Comparison of ENCODE assay signal across 1 cellular context in the genomic region with DNA sequence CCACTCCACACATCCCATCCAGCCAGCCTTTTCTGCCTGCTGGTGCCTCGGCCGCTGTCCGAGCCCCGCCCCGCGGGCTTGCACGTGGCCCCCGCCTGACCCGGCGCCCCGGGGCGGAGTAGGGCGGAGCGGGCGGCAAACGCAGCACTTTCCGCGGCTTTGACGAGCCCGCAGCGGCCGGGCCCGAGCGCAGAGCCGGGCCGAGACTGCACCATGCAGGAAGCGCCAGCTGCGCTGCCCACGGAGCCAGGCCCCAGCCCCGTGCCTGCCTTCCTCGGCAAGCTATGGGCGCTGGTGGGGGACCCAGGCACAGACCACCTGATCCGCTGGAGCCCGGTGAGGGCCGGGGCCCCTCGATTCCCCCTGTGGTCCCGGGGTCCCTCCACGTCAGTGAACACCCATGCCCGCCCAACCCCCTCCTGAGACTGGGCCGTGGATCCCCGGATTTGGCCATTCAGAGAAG.
A peak's percentile ranks its signal among the peaks of the same experiment; 100 is the strongest.
TF ChIP-seq lines count a peak whose summit lies in the region.

A gene with protein sequence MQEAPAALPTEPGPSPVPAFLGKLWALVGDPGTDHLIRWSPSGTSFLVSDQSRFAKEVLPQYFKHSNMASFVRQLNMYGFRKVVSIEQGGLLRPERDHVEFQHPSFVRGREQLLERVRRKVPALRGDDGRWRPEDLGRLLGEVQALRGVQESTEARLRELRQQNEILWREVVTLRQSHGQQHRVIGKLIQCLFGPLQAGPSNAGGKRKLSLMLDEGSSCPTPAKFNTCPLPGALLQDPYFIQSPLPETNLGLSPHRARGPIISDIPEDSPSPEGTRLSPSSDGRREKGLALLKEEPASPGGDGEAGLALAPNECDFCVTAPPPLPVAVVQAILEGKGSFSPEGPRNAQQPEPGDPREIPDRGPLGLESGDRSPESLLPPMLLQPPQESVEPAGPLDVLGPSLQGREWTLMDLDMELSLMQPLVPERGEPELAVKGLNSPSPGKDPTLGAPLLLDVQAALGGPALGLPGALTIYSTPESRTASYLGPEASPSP (plus strand): TSS at position 147 of the 463 bp plus-strand sequence. CDS start 67 bp downstream, at position 214.

TF ChIP-seq in HepG2, 621 proteins besides CTCF, POLR2A, EP300 and RAD21 (continued from another document and continues in another):
- TF ChIP-seq, protein P1, sequence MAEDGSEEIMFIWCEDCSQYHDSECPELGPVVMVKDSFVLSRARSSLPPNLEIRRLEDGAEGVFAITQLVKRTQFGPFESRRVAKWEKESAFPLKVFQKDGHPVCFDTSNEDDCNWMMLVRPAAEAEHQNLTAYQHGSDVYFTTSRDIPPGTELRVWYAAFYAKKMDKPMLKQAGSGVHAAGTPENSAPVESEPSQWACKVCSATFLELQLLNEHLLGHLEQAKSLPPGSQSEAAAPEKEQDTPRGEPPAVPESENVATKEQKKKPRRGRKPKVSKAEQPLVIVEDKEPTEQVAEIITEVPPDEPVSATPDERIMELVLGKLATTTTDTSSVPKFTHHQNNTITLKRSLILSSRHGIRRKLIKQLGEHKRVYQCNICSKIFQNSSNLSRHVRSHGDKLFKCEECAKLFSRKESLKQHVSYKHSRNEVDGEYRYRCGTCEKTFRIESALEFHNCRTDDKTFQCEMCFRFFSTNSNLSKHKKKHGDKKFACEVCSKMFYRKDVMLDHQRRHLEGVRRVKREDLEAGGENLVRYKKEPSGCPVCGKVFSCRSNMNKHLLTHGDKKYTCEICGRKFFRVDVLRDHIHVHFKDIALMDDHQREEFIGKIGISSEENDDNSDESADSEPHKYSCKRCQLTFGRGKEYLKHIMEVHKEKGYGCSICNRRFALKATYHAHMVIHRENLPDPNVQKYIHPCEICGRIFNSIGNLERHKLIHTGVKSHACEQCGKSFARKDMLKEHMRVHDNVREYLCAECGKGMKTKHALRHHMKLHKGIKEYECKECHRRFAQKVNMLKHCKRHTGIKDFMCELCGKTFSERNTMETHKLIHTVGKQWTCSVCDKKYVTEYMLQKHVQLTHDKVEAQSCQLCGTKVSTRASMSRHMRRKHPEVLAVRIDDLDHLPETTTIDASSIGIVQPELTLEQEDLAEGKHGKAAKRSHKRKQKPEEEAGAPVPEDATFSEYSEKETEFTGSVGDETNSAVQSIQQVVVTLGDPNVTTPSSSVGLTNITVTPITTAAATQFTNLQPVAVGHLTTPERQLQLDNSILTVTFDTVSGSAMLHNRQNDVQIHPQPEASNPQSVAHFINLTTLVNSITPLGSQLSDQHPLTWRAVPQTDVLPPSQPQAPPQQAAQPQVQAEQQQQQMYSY (CRISPR knock-in tag; IDR thresholded peaks at IDR 0.05), result peak; percentile 91
- no peak for TF ChIP-seq SRF (IDR thresholded peaks at IDR 0.05; ENCODE audit: low read depth, low read length)
- peak; percentile 46; the same call in 1 of the 2 replicates for TF ChIP-seq DMAP1 (CRISPR knock-in tag; IDR thresholded peaks at IDR 0.05)
- no peak for TF ChIP-seq IKZF1 (IDR thresholded peaks at IDR 0.05)
- peak; percentile 85 for TF ChIP-seq HOXA5 (CRISPR knock-in tag; IDR thresholded peaks at IDR 0.05)
- TF ChIP-seq RFX1 (IDR thresholded peaks at IDR 0.05), result no peak
- no peak for TF ChIP-seq SRSF1 (optimal IDR thresholded peaks at IDR 0.05; ENCODE audit: low read depth, low read length)
- no peak for TF ChIP-seq TCF7L2 (IDR thresholded peaks at IDR 0.05; ENCODE audit: low read depth, low read length)
- TF ChIP-seq, protein P2, sequence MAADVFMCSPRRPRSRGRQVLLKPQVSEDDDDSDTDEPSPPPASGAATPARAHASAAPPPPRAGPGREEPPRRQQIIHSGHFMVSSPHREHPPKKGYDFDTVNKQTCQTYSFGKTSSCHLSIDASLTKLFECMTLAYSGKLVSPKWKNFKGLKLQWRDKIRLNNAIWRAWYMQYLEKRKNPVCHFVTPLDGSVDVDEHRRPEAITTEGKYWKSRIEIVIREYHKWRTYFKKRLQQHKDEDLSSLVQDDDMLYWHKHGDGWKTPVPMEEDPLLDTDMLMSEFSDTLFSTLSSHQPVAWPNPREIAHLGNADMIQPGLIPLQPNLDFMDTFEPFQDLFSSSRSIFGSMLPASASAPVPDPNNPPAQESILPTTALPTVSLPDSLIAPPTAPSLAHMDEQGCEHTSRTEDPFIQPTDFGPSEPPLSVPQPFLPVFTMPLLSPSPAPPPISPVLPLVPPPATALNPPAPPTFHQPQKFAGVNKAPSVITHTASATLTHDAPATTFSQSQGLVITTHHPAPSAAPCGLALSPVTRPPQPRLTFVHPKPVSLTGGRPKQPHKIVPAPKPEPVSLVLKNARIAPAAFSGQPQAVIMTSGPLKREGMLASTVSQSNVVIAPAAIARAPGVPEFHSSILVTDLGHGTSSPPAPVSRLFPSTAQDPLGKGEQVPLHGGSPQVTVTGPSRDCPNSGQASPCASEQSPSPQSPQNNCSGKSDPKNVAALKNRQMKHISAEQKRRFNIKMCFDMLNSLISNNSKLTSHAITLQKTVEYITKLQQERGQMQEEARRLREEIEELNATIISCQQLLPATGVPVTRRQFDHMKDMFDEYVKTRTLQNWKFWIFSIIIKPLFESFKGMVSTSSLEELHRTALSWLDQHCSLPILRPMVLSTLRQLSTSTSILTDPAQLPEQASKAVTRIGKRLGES (CRISPR knock-in tag; IDR thresholded peaks at IDR 0.05; ENCODE audit: borderline replicate concordance), result peak; percentile 99
- no peak for TF ChIP-seq GTF2F1 (IDR thresholded peaks at IDR 0.05; ENCODE audit: low read length)
- TF ChIP-seq THAP11 (CRISPR knock-in tag; IDR thresholded peaks at IDR 0.05), result peak; percentile 75
- peak; percentile 78; the same call in 1 of the 2 replicates for TF ChIP-seq SALL2 (CRISPR knock-in tag; IDR thresholded peaks at IDR 0.05)
- TF ChIP-seq, protein P3, sequence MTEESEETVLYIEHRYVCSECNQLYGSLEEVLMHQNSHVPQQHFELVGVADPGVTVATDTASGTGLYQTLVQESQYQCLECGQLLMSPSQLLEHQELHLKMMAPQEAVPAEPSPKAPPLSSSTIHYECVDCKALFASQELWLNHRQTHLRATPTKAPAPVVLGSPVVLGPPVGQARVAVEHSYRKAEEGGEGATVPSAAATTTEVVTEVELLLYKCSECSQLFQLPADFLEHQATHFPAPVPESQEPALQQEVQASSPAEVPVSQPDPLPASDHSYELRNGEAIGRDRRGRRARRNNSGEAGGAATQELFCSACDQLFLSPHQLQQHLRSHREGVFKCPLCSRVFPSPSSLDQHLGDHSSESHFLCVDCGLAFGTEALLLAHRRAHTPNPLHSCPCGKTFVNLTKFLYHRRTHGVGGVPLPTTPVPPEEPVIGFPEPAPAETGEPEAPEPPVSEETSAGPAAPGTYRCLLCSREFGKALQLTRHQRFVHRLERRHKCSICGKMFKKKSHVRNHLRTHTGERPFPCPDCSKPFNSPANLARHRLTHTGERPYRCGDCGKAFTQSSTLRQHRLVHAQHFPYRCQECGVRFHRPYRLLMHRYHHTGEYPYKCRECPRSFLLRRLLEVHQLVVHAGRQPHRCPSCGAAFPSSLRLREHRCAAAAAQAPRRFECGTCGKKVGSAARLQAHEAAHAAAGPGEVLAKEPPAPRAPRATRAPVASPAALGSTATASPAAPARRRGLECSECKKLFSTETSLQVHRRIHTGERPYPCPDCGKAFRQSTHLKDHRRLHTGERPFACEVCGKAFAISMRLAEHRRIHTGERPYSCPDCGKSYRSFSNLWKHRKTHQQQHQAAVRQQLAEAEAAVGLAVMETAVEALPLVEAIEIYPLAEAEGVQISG (CRISPR knock-in tag; IDR thresholded peaks at IDR 0.05), result peak; percentile 89
- peak; percentile 96 for TF ChIP-seq TMF1 (CRISPR knock-in tag; IDR thresholded peaks at IDR 0.05; ENCODE audit: low read depth)
- TF ChIP-seq HHEX (CRISPR knock-in tag; IDR thresholded peaks at IDR 0.05), result no peak
- no peak for TF ChIP-seq ZNF12 (CRISPR knock-in tag; IDR thresholded peaks at IDR 0.05)
- peak; percentile 41 for TF ChIP-seq ZBTB7A (CRISPR knock-in tag; IDR thresholded peaks at IDR 0.05)
- TF ChIP-seq SP4 (CRISPR knock-in tag; IDR thresholded peaks at IDR 0.05), result peak; percentile 81
- TF ChIP-seq KAT2B (IDR thresholded peaks at IDR 0.05; ENCODE audit: borderline replicate concordance, low read depth, low read length), result no peak
- TF ChIP-seq, protein P4, sequence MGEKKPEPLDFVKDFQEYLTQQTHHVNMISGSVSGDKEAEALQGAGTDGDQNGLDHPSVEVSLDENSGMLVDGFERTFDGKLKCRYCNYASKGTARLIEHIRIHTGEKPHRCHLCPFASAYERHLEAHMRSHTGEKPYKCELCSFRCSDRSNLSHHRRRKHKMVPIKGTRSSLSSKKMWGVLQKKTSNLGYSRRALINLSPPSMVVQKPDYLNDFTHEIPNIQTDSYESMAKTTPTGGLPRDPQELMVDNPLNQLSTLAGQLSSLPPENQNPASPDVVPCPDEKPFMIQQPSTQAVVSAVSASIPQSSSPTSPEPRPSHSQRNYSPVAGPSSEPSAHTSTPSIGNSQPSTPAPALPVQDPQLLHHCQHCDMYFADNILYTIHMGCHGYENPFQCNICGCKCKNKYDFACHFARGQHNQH (CRISPR knock-in tag; IDR thresholded peaks at IDR 0.05), result peak; percentile 31; the same call in 1 of the 2 replicates
- peak; percentile 98 for TF ChIP-seq BORCS8-MEF2B (CRISPR knock-in tag; IDR thresholded peaks at IDR 0.05)
- TF ChIP-seq RAD51 (IDR thresholded peaks at IDR 0.05; ENCODE audit: borderline replicate concordance), result no peak
- TF ChIP-seq, protein P5, sequence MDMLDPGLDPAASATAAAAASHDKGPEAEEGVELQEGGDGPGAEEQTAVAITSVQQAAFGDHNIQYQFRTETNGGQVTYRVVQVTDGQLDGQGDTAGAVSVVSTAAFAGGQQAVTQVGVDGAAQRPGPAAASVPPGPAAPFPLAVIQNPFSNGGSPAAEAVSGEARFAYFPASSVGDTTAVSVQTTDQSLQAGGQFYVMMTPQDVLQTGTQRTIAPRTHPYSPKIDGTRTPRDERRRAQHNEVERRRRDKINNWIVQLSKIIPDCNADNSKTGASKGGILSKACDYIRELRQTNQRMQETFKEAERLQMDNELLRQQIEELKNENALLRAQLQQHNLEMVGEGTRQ (IDR thresholded peaks at IDR 0.05; ENCODE audit: low read depth, low read length), result no peak
- TF ChIP-seq, protein P5 (CRISPR knock-in tag; IDR thresholded peaks at IDR 0.05; ENCODE audit: borderline replicate concordance), result no peak
- no peak for TF ChIP-seq ZNF577 (CRISPR knock-in tag; IDR thresholded peaks at IDR 0.05; ENCODE audit: borderline replicate concordance, low read depth)
- no peak for TF ChIP-seq ZNF839 (CRISPR knock-in tag; IDR thresholded peaks at IDR 0.05; ENCODE audit: borderline replicate concordance)
- TF ChIP-seq ZNF83 (CRISPR knock-in tag; IDR thresholded peaks at IDR 0.05; ENCODE audit: borderline replicate concordance), result no peak
- TF ChIP-seq CENPX (CRISPR knock-in tag; IDR thresholded peaks at IDR 0.05), result 0 out of 2 replicates have a peak, but pooled peaks have one; percentile 78
- TF ChIP-seq ZNF510 (CRISPR knock-in tag; IDR thresholded peaks at IDR 0.05; ENCODE audit: low read depth), result no peak
- peak; percentile 96 for TF ChIP-seq ZNF547 (CRISPR knock-in tag; IDR thresholded peaks at IDR 0.05)
- 0 out of 2 replicates have a peak, but pooled peaks have one; percentile 47 for TF ChIP-seq ZSCAN31 (CRISPR knock-in tag; IDR thresholded peaks at IDR 0.05; ENCODE audit: low read depth)
- peak; percentile 81 for TF ChIP-seq PPARG (CRISPR knock-in tag; conservative IDR thresholded peaks at IDR 0.05)
- TF ChIP-seq ZNF329 (CRISPR knock-in tag; IDR thresholded peaks at IDR 0.05; ENCODE audit: low read depth), result peak; percentile 73; the same call in 1 of the 2 replicates
- TF ChIP-seq PAX8 (CRISPR knock-in tag; IDR thresholded peaks at IDR 0.05; ENCODE audit: borderline replicate concordance), result no peak
- TF ChIP-seq ZNF766 (CRISPR knock-in tag; IDR thresholded peaks at IDR 0.05; ENCODE audit: borderline replicate concordance), result peak; percentile 95
- TF ChIP-seq ZNF326 (CRISPR knock-in tag; IDR thresholded peaks at IDR 0.05; ENCODE audit: borderline replicate concordance), result no peak
- TF ChIP-seq, protein P6, sequence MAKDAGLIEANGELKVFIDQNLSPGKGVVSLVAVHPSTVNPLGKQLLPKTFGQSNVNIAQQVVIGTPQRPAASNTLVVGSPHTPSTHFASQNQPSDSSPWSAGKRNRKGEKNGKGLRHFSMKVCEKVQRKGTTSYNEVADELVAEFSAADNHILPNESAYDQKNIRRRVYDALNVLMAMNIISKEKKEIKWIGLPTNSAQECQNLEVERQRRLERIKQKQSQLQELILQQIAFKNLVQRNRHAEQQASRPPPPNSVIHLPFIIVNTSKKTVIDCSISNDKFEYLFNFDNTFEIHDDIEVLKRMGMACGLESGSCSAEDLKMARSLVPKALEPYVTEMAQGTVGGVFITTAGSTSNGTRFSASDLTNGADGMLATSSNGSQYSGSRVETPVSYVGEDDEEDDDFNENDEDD (CRISPR knock-in tag; IDR thresholded peaks at IDR 0.05; ENCODE audit: borderline replicate concordance), result peak; percentile 96
- 0 out of 2 replicates have a peak, but pooled peaks have one; percentile 42 for TF ChIP-seq FOSL2 (CRISPR knock-in tag; IDR thresholded peaks at IDR 0.05)
- peak; percentile 71 for TF ChIP-seq KMT2A (CRISPR knock-in tag; IDR thresholded peaks at IDR 0.05)
- TF ChIP-seq, protein P7, sequence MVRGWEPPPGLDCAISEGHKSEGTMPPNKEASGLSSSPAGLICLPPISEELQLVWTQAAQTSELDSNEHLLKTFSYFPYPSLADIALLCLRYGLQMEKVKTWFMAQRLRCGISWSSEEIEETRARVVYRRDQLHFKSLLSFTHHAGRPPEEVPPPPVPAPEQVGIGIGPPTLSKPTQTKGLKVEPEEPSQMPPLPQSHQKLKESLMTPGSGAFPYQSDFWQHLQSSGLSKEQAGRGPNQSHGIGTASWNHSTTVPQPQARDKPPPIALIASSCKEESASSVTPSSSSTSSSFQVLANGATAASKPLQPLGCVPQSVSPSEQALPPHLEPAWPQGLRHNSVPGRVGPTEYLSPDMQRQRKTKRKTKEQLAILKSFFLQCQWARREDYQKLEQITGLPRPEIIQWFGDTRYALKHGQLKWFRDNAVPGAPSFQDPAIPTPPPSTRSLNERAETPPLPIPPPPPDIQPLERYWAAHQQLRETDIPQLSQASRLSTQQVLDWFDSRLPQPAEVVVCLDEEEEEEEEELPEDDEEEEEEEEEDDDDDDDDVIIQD (CRISPR knock-in tag; IDR thresholded peaks at IDR 0.05; ENCODE audit: low read depth), result no peak
- 0 out of 2 replicates have a peak, but pooled peaks have one; percentile 69 for TF ChIP-seq ZNF564 (CRISPR knock-in tag; IDR thresholded peaks at IDR 0.05)
- TF ChIP-seq MTA1 (CRISPR knock-in tag; IDR thresholded peaks at IDR 0.05; ENCODE audit: borderline replicate concordance), result peak; percentile 85; the same call in 1 of the 2 replicates
- no peak for TF ChIP-seq MTA3 (CRISPR knock-in tag; IDR thresholded peaks at IDR 0.05)
- TF ChIP-seq ZFYVE20 (CRISPR knock-in tag; IDR thresholded peaks at IDR 0.05; ENCODE audit: borderline replicate concordance, low read depth), result 0 out of 2 replicates have a peak, but pooled peaks have one; percentile 51
- peak; percentile 69; the same call in 1 of the 2 replicates for TF ChIP-seq ZKSCAN8 (CRISPR knock-in tag; IDR thresholded peaks at IDR 0.05; ENCODE audit: borderline replicate concordance)
- peak; percentile 57; the same call in 1 of the 2 replicates for TF ChIP-seq KAT8 (CRISPR knock-in tag; IDR thresholded peaks at IDR 0.05)
- peak; percentile 90 for TF ChIP-seq STAT5B (CRISPR knock-in tag; IDR thresholded peaks at IDR 0.05)
